12 cellular contexts compared by ENCODE assay signal in the genomic region with DNA sequence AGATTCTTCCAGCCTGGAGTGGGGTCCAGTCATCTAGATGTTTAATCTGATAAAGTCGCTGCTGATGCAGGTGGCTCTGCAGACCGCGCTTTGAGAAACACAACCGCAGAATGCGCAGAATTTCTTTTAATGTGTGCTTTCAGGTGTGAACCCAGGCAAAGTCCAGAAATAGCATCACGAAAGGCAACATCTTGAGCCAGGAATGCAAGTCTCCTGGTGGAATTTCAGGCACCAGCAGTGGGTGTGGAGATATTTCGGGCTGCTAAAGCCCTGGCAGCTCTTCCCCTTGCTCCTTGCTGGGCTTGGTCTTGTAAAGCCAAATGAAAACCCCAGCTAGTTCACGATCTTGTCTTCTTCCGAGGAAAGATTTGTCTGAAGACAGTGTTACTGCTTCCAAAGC.
DNase-seq lines count a peak whose midpoint lies in the region; ATAC-seq and TF ChIP-seq lines count a peak whose summit lies in the region.
"Had no signal": no experiment of that assay in that cellular context is flagged by ENCODE, and none has a peak within 500 bp of the region (broad histone marks: within the 10 kb centered on the region; RNA-seq: fewer than 3 reads in every experiment).

No MANE protein-coding gene starts in this region.

- peak overlapping the region; percentile 97 for H3K4me2 ChIP-seq in osteoblast (ENCODE audit: insufficient read depth, low read length)

- H3K4me1 ChIP-seq in breast epithelium, result no peaks in the 10 kb centered on the region
- peaks cover 15% of the 10 kb centered on the region for H3K4me1 ChIP-seq in osteoblast (ENCODE audit: insufficient read depth, low read length)
- H3K4me1 ChIP-seq in vagina, result peaks cover 15% of the 10 kb centered on the region

- DNase-seq in breast epithelium (ENCODE audit: low spot score in 2 of 2) (no peak), MCF 10A (ENCODE audit: unreplicated experiment) (no peak), foreskin fibroblast (no peak), osteoblast (ENCODE audit: insufficient read length, low spot score, missing footprints) (peak; percentile 62), vagina (ENCODE audit: extremely low spot score in 2 of 2) (no peak), HCEC 1CT (no peak), Calu3 (no peak), T-helper 17 cell (no peak)
- DNase-seq: GDM1; NCI-H510A; stimulated activated naive CD4-positive, alpha-beta T cell treated with Interleukin-2 at 50 U/mL for 16 hours had no signal

- CTCF ChIA-PET in MCF 10A (lab: Yijun Ruan, JAX), result interaction anchor here (0.7 to 3.8 kb wide), 4 partner anchors 12 to 402 kb away, joined by 3 to 14 read pairs (median 6); no protein-coding TSS in a partner anchor
- CTCF ChIA-PET in Calu3 (lab: Charles Lee), result no interaction called here

- H3K9me3 Mint-ChIP-seq in MCF 10A (ENCODE audit: unreplicated experiment), result no peaks in the 10 kb centered on the region
- H3K9me3 Mint-ChIP-seq in Calu3 (ENCODE audit: low read depth, unreplicated experiment), result no peaks in the 10 kb centered on the region
- H3K9me3 Mint-ChIP-seq: mesothelial cell of epicardium had no signal

- H3K4me1 Mint-ChIP-seq in MCF 10A (ENCODE audit: insufficient read depth, unreplicated experiment), result no peaks in the 10 kb centered on the region
- H3K4me1 Mint-ChIP-seq in Calu3 (ENCODE audit: low read depth, unreplicated experiment), result no peaks in the 10 kb centered on the region
- no peaks in the 10 kb centered on the region for H3K4me1 Mint-ChIP-seq in T-helper 17 cell

- TF ChIP-seq CTCF in breast epithelium (IDR thresholded peaks at IDR 0.05), result no peak
- TF ChIP-seq CTCF in MCF 10A (IDR thresholded peaks at IDR 0.05; ENCODE audit: unreplicated experiment), result no peak
- no peak for TF ChIP-seq CTCF in foreskin fibroblast (IDR thresholded peaks at IDR 0.05; ENCODE audit: low read depth, low read length)
- no peak for TF ChIP-seq CTCF in osteoblast (IDR thresholded peaks at IDR 0.05; ENCODE audit: extremely low read depth, low read depth, low read length)
- no peak for TF ChIP-seq CTCF in vagina (IDR thresholded peaks at IDR 0.05)
- no peak for TF ChIP-seq CTCF in Calu3 (IDR thresholded peaks at IDR 0.05; ENCODE audit: unreplicated experiment)

- no peaks in the 10 kb centered on the region for H3K27me3 ChIP-seq in breast epithelium
- peaks cover 7% of the 10 kb centered on the region for H3K27me3 ChIP-seq in osteoblast (ENCODE audit: insufficient read depth, low read length)
- no peaks in the 10 kb centered on the region for H3K27me3 ChIP-seq in vagina

- H3K9me3 ChIP-seq in breast epithelium (no peaks in the 10 kb centered on the region), osteoblast (ENCODE audit: low read depth, low read length) (no peaks in the 10 kb centered on the region), vagina (no peaks in the 10 kb centered on the region), T-helper 17 cell (ENCODE audit: control insufficient read depth, low read length, poor library complexity, severe bottlenecking) (no peaks in the 10 kb centered on the region)

- no peaks in the 10 kb centered on the region for H3K79me2 ChIP-seq in osteoblast (ENCODE audit: insufficient read depth, low read length)

- TF ChIP-seq POLR2A in breast epithelium (IDR thresholded peaks at IDR 0.05) (no peak), vagina (IDR thresholded peaks at IDR 0.05) (no peak)

- BruUV-seq in MCF 10A (replicated peaks; lab: Mats Ljungman, UMichigan) (no TSS peak), Calu3 (replicated peaks; lab: Mats Ljungman, UMichigan) (no TSS peak)

- no peaks in the 10 kb centered on the region for H4K20me1 ChIP-seq in osteoblast (ENCODE audit: insufficient read depth, low read length)

- ATAC-seq in T-helper 17 cell, result no peak

- H3K27ac Mint-ChIP-seq in MCF 10A (ENCODE audit: low read depth, unreplicated experiment), result no peak overlapping the region
- H3K27ac Mint-ChIP-seq in Calu3 (ENCODE audit: unreplicated experiment), result no peak overlapping the region
- H3K27ac Mint-ChIP-seq in T-helper 17 cell, result no peak overlapping the region
- H3K27ac Mint-ChIP-seq: mesothelial cell of epicardium had no signal

- H3K4me3 Mint-ChIP-seq in MCF 10A (ENCODE audit: unreplicated experiment) (no peak overlapping the region), Calu3 (ENCODE audit: low read depth, unreplicated experiment) (no peak overlapping the region), T-helper 17 cell (no peak overlapping the region)

- POLR2A ChIA-PET in MCF 10A (lab: Yijun Ruan, JAX), result interaction anchor here (0.6 kb wide), 1 partner anchor 21 kb away, joined by 3 read pairs; no protein-coding TSS in a partner anchor

- H3K36me3 ChIP-seq in breast epithelium, result no peaks in the 10 kb centered on the region
- no peaks in the 10 kb centered on the region for H3K36me3 ChIP-seq in osteoblast (ENCODE audit: insufficient read depth, low read length)
- H3K36me3 ChIP-seq in vagina, result no peaks in the 10 kb centered on the region

- H3K36me3 Mint-ChIP-seq in MCF 10A (ENCODE audit: insufficient read depth, unreplicated experiment) (no peaks in the 10 kb centered on the region), Calu3 (ENCODE audit: insufficient read depth, unreplicated experiment) (no peaks in the 10 kb centered on the region), T-helper 17 cell (ENCODE audit: low read depth) (no peaks in the 10 kb centered on the region)
- H3K36me3 Mint-ChIP-seq: mesothelial cell of epicardium had no signal

- H3K27ac ChIP-seq in breast epithelium (peak overlapping the region; percentile 3 to 6), osteoblast (ENCODE audit: low read depth, low read length) (peak overlapping the region; percentile 62), vagina (no peak overlapping the region)

- H3K27me3 Mint-ChIP-seq in MCF 10A (ENCODE audit: insufficient read depth, unreplicated experiment) (peaks cover 12% of the 10 kb centered on the region), Calu3 (ENCODE audit: unreplicated experiment) (no peaks in the 10 kb centered on the region), T-helper 17 cell (peaks cover 36% of the 10 kb centered on the region)

- intact Hi-C loops in breast epithelium (cut with DNase I; ENCODE audit: low total_unique reads), result no loop called here
- intact Hi-C loops in MCF 10A (cut with micrococcal nuclease), result no loop called here
- intact Hi-C loops in vagina (cut with DNase I), result no loop called here
- intact Hi-C loops in Calu3 (cut with micrococcal nuclease; ENCODE audit: unreplicated experiment), result no loop called here

- peak overlapping the region; percentile 19 to 58 (median 33) for H3K4me3 ChIP-seq in breast epithelium
- peak overlapping the region; percentile 44 to 55 for H3K4me3 ChIP-seq in foreskin fibroblast (ENCODE audit: low read depth in 1 of 2, low read length in 2 of 2)
- H3K4me3 ChIP-seq in osteoblast (ENCODE audit: insufficient read depth, low read length), result peak overlapping the region; percentile 74
- H3K4me3 ChIP-seq in vagina, result peak overlapping the region; percentile 34 to 36

- peak overlapping the region; percentile 96 for H2AFZ ChIP-seq in osteoblast (ENCODE audit: low read length)
